ENCODE assay signal across 16 cellular contexts in genomic region chr1:85681087-85681486, GRCh38. TPM values are rescaled to one million over a fixed set of nuclear protein-coding genes. Genes with fewer than 3 reads are reported as not detected.
A peak's percentile ranks its signal among the peaks of the same experiment; 100 is the strongest.
DNase-seq lines count a peak whose midpoint lies in the region; ATAC-seq, FAIRE-seq and TF ChIP-seq lines count a peak whose summit lies in the region.
"Had no signal": no experiment of that assay in that cellular context is flagged by ENCODE, and none has a peak within 500 bp of the region (broad histone marks: within the 10 kb centered on the region; RNA-seq: fewer than 3 reads in every experiment).

No MANE protein-coding gene starts in this region.

- TF ChIP-seq CTCF in AG10803 (conservative IDR thresholded peaks at IDR 0.05; ENCODE audit: low read length) (no peak), fibroblast of lung (conservative IDR thresholded peaks at IDR 0.05 in 1 of 2, IDR thresholded peaks at IDR 0.05 in 1 of 2; ENCODE audit: low read depth in 1 of 2, low read length in 2 of 2) (no peak), mesothelial cell of epicardium (IDR thresholded peaks at IDR 0.05; ENCODE audit: unreplicated experiment) (no peak), D721Med (IDR thresholded peaks at IDR 0.05; ENCODE audit: insufficient read depth, missing control alignments) (no peak)

- H3K36me3 Mint-ChIP-seq in mesothelial cell of epicardium: peaks cover 30% of the 10 kb centered on the region

- H3K4me3 Mint-ChIP-seq in mesothelial cell of epicardium: no peak overlapping the region
- H3K4me3 Mint-ChIP-seq: activated CD4-positive, alpha-beta T cell treated with anti-CD3 and anti-CD28 coated beads, Interleukin-2, amount 10 ng/mL, durations not matched to agents 24 days and 14 days; CD4-positive, CD25-positive, alpha-beta regulatory T cell; GM23338; stimulated activated naive B cell treated with anti-CD40 and anti-IgM and Interleukin-4, amounts not matched to agents 10 μg/mL and 1 μg/mL and 100 μg/mL, for 72 hours had no signal

- H3K4me2 ChIP-seq in fibroblast of lung (ENCODE audit: extremely low read depth, insufficient read depth, low read length): no peak overlapping the region
- H3K4me2 ChIP-seq: GM23338 had no signal

- no peaks in the 10 kb centered on the region for H3K4me1 ChIP-seq in fibroblast of lung (ENCODE audit: control insufficient read depth, extremely low read depth, insufficient read depth, low read length)
- H3K4me1 ChIP-seq: breast epithelium had no signal

- no peaks in the 10 kb centered on the region for H4K20me1 ChIP-seq in fibroblast of lung (ENCODE audit: control insufficient read depth, extremely low read depth, insufficient read depth, low read length)

- H3K27ac ChIP-seq in fibroblast of lung (ENCODE audit: insufficient read depth, low read length): no peak overlapping the region
- H3K27ac ChIP-seq: breast epithelium, epithelial cell of prostate had no signal

- no peaks in the 10 kb centered on the region for H3K27me3 ChIP-seq in MG63
- H3K27me3 ChIP-seq in fibroblast of lung (ENCODE audit: control insufficient read depth, insufficient read depth, low read length): no peaks in the 10 kb centered on the region
- H3K27me3 ChIP-seq: breast epithelium had no signal

- H3K4me1 Mint-ChIP-seq in mesothelial cell of epicardium: no peaks in the 10 kb centered on the region
- H3K4me1 Mint-ChIP-seq: GM23338 had no signal

- FAIRE-seq in D721Med (lab: Jason Lieb, UNC): no peak

- ATAC-seq in GM21360 (IDR thresholded peaks at IDR 0.05; ENCODE audit: unreplicated experiment) (no peak), GM21447 (IDR thresholded peaks at IDR 0.05; ENCODE audit: unreplicated experiment) (no peak)
- ATAC-seq: GM23338; stimulated activated naive B cell treated with anti-CD40 and anti-IgM and Interleukin-4, amounts not matched to agents 10 μg/mL and 1 μg/mL and 100 μg/mL, for 72 hours had no signal

- H3K4me3 ChIP-seq in AG10803 (ENCODE audit: low read length) (no peak overlapping the region), MG63 (no peak overlapping the region), fibroblast of lung (replicated peaks in 1 of 4; ENCODE audit: control extremely low read depth in 1 of 4, insufficient read depth in 1 of 4, low read depth in 3 of 4, low read length in 4 of 4) (no peak overlapping the region)
- H3K4me3 ChIP-seq: breast epithelium, GM23338 had no signal

- peaks cover 41% of the 10 kb centered on the region for H3K36me3 ChIP-seq in MG63
- H3K36me3 ChIP-seq in fibroblast of lung (ENCODE audit: control insufficient read depth, insufficient read depth, low read length): peaks cover 3% of the 10 kb centered on the region
- H3K36me3 ChIP-seq: breast epithelium had no signal

- no peak overlapping the region for H2AFZ ChIP-seq in fibroblast of lung (ENCODE audit: low read length)
- H2AFZ ChIP-seq: GM23338 had no signal

- no peak overlapping the region for H3K9ac ChIP-seq in fibroblast of lung (ENCODE audit: insufficient read depth, low read length)

- peak overlapping the region; percentile 25 for H3K27ac Mint-ChIP-seq in mesothelial cell of epicardium
- H3K27ac Mint-ChIP-seq: activated CD4-positive, alpha-beta T cell treated with anti-CD3 and anti-CD28 coated beads, Interleukin-2, amount 10 ng/mL, durations not matched to agents 24 days and 14 days; GM23338; stimulated activated naive B cell treated with anti-CD40 and anti-IgM and Interleukin-4, amounts not matched to agents 10 μg/mL and 1 μg/mL and 100 μg/mL, for 72 hours had no signal

- DNase-seq in AG10803 (ENCODE audit: low read depth) (peak; percentile 85), MG63 (peak; percentile 66), fibroblast of lung (ENCODE audit: low read depth in 2 of 2) (peak; percentile 23 to 73), mesothelial cell of epicardium (ENCODE audit: low spot score in 2 of 2, unreplicated experiment in 2 of 2) (no peak), D721Med (ENCODE audit: insufficient read length, low spot score) (no peak), MV-4-11 (lab: John Stamatoyannopoulos, UW) (no peak)
- DNase-seq: activated CD4-positive, alpha-beta T cell treated with anti-CD3 and anti-CD28 coated beads, Interleukin-2, amount 10 ng/mL, durations not matched to agents 24 days and 14 days; CD4-positive, CD25-positive, alpha-beta regulatory T cell; kidney; NCI-H1694; stimulated activated naive B cell treated with anti-CD40 and anti-IgM and Interleukin-4, amounts not matched to agents 10 μg/mL and 1 μg/mL and 100 μg/mL, for 72 hours had no signal

- H3K27me3 Mint-ChIP-seq in mesothelial cell of epicardium (ENCODE audit: low read depth): no peaks in the 10 kb centered on the region
- H3K27me3 Mint-ChIP-seq: activated CD4-positive, alpha-beta T cell treated with anti-CD3 and anti-CD28 coated beads, Interleukin-2, amount 10 ng/mL, durations not matched to agents 24 days and 14 days; CD4-positive, CD25-positive, alpha-beta regulatory T cell; stimulated activated naive B cell treated with anti-CD40 and anti-IgM and Interleukin-4, amounts not matched to agents 10 μg/mL and 1 μg/mL and 100 μg/mL, for 72 hours had no signal

- H3K9me3 Mint-ChIP-seq in mesothelial cell of epicardium: no peaks in the 10 kb centered on the region
- H3K9me3 Mint-ChIP-seq: activated CD4-positive, alpha-beta T cell treated with anti-CD3 and anti-CD28 coated beads, Interleukin-2, amount 10 ng/mL, durations not matched to agents 24 days and 14 days; CD4-positive, CD25-positive, alpha-beta regulatory T cell; GM23338; stimulated activated naive B cell treated with anti-CD40 and anti-IgM and Interleukin-4, amounts not matched to agents 10 μg/mL and 1 μg/mL and 100 μg/mL, for 72 hours had no signal

- H3K9me3 ChIP-seq in MG63 (no peaks in the 10 kb centered on the region), fibroblast of lung (ENCODE audit: control insufficient read depth, insufficient read depth, low read depth, low read length) (no peaks in the 10 kb centered on the region)
- H3K9me3 ChIP-seq: breast epithelium had no signal

- H3K79me2 ChIP-seq in fibroblast of lung (ENCODE audit: control insufficient read depth, insufficient read depth, low read length): peaks cover 2% of the 10 kb centered on the region

RNA-seq across cellular contexts. Expression of gene ZNHIT6, which starts 27.1 kb away (rescaled TPM):
- total RNA-seq in MG63 (2014; rRNA removed; shearing (Covaris generic); ENCODE audit: low replicate concordance): 11.6 and 26.2 TPM in 2 replicates
- total RNA-seq in fibroblast of lung (11.6 and 15.5 TPM in 2 replicates), mesothelial cell of epicardium (20.0 to 21.6 TPM (median 20.2 TPM) in 3 replicates)
- 14.3 and 15.1 TPM in 2 replicates for polyA plus RNA-seq in fibroblast of lung
- 23.8 and 25.0 TPM in 2 replicates for polyA plus RNA-seq in fibroblast of lung (2012)
- polyA minus RNA-seq in fibroblast of lung (ENCODE audit: low replicate concordance): 3.2 and 4.8 TPM in 2 replicates

Comparison
In these comparisons a context has a peak if more than half of its experiments do, and no peak if none do; other contexts are left out.
1. DNase-seq: peak in AG10803 (single experiment), MG63 (single experiment) and fibroblast of lung (2 of 2); none in mesothelial cell of epicardium (0 of 2), D721Med (single experiment) and MV-4-11 (single experiment).